ENCODE assay signal across 2 cellular contexts in the genomic region with DNA sequence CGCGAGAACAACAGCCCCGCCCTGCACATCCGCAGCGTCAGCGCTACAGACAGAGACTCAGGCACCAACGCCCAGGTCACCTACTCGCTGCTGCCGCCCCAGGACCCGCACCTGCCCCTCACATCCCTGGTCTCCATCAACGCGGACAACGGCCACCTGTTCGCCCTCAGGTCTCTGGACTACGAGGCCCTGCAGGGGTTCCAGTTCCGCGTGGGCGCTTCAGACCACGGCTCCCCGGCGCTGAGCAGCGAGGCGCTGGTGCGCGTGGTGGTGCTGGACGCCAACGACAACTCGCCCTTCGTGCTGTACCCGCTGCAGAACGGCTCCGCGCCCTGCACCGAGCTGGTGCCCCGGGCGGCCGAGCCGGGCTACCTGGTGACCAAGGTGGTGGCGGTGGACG. TPM values are rescaled to one million over a fixed set of nuclear protein-coding genes. Genes with fewer than 3 reads are reported as not detected.
"Had no signal": no experiment of that assay in that cellular context is flagged by ENCODE, and none has a peak within 500 bp of the region (broad histone marks: within the 10 kb centered on the region; RNA-seq: fewer than 3 reads in every experiment).

No MANE protein-coding gene starts in this region.

RNA-seq across cellular contexts. Expression of gene PCDHB13, which starts 1.8 kb away (rescaled TPM):
- total RNA-seq: PC-9 had no signal

RNA-seq across cellular contexts. Expression of gene PCDHB12, which starts 7.0 kb away (rescaled TPM):
- total RNA-seq: OCI-LY7, PC-9 had no signal

RNA-seq across cellular contexts. Expression of gene PCDHB11, which starts 16.1 kb away (rescaled TPM):
- total RNA-seq: OCI-LY7, PC-9 had no signal

RNA-seq across cellular contexts. Expression of gene PCDHB10, which starts 23.4 kb away (rescaled TPM):
- total RNA-seq: OCI-LY7, PC-9 had no signal
